8 cellular contexts compared by ENCODE assay signal in the genomic region with DNA sequence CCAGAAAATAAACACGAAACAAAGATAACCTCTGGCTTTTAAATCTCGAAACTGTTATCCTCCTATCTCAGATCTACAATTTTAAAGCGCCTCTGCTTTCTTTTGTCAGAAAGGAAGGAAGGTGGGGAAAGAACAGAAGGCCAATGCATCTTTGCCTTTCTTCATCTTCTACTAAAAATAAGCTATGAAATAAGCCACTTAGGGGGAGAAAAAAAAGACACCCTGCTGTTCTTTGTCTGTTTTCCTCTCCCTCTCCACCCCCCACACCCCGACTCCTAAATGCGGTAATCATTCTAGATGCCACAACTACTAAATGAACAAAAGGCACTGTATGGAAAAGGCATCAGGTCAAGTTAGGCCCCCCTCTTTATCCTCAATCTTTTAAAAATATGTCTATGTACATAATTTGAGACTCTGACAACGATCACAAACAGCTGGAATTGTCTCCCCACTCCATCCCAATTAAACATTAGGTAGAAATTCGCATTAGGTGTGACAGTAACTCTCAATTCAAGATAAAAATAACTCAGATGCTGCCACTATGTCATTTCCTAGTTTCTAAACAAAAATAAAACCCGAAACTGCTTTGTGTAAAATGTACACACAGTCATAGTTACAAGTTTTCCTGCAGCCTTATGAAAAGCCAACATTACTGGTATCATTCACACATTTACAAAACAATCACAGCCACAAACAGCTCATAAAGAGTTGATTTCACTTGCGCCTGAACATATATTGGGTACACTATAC. TPM values are rescaled to one million over a fixed set of nuclear protein-coding genes. Genes with fewer than 3 reads are reported as not detected.
DNase-seq lines count a peak whose midpoint lies in the region; ATAC-seq and TF ChIP-seq lines count a peak whose summit lies in the region.

No MANE protein-coding gene starts in this region.

- H3K4me1 Mint-ChIP-seq in endodermal cell = peaks cover 27% of the 10 kb centered on the region
- peaks cover 10% of the 10 kb centered on the region for H3K4me1 Mint-ChIP-seq in activated T-helper 2 cell treated with anti-CD3 and anti-CD28 coated beads, Interferon-gamma antibody, Interleukin-2, Interleukin-4, amounts not matched to agents 10 μg/mL and 5 μg/mL and 100 μg/mL, durations not matched to agents 14 hours and 24 hours and 36 hours (ENCODE audit: low read depth)

- H3K27ac ChIP-seq in heart left ventricle (peak overlapping the region; percentile 93 to 99 (median 96)), endodermal cell (ENCODE audit: low read depth, low read length) (peak overlapping the region; percentile 89), parathyroid adenoma (peak overlapping the region; percentile 87)

- H3F3A ChIP-seq in Loucy (ENCODE audit: low read depth) = no peaks in the 10 kb centered on the region; the same call in 1 of the 2 replicates

- TF ChIP-seq CTCF in heart left ventricle (IDR thresholded peaks at IDR 0.05) (no peak), Loucy (conservative IDR thresholded peaks at IDR 0.05; ENCODE audit: low read length) (no peak), endodermal cell (conservative IDR thresholded peaks at IDR 0.05) (no peak), parathyroid adenoma (IDR thresholded peaks at IDR 0.05) (no peak)

- H3K79me2 ChIP-seq in Loucy (ENCODE audit: insufficient read depth, low read length) = peaks cover 67% of the 10 kb centered on the region
- H3K79me2 ChIP-seq in parathyroid adenoma = peaks cover 39% of the 10 kb centered on the region

- no peaks in the 10 kb centered on the region for H3K27me3 Mint-ChIP-seq in endodermal cell (ENCODE audit: insufficient read depth)
- no peaks in the 10 kb centered on the region for H3K27me3 Mint-ChIP-seq in activated T-helper 2 cell treated with anti-CD3 and anti-CD28 coated beads, Interferon-gamma antibody, Interleukin-2, Interleukin-4, amounts not matched to agents 10 μg/mL and 5 μg/mL and 100 μg/mL, durations not matched to agents 14 hours and 24 hours and 36 hours (ENCODE audit: low read depth)

- H3K36me3 ChIP-seq in heart left ventricle (peaks cover 0 to 7% (median 0%) of the 10 kb centered on the region in 9 donors), Loucy (ENCODE audit: insufficient read depth, low read length) (no peaks in the 10 kb centered on the region), endodermal cell (ENCODE audit: control insufficient read depth, insufficient read depth, low read length) (peaks cover 14% of the 10 kb centered on the region), parathyroid adenoma (ENCODE audit: control insufficient read depth, insufficient read depth, low read length) (no peaks in the 10 kb centered on the region)

- H3K4me3 ChIP-seq in heart left ventricle (peak overlapping the region; percentile 61 to 99 (median 87)), Loucy (ENCODE audit: low read length, poor library complexity, severe bottlenecking) (peak overlapping the region; percentile 94), endodermal cell (ENCODE audit: low read length) (peak overlapping the region; percentile 89), parathyroid adenoma (ENCODE audit: low read depth, low read length) (peak overlapping the region; percentile 94)

- no peak for DNase-seq in heart left ventricle
- no peak for DNase-seq in left ventricle myocardium superior
- DNase-seq in endodermal cell = no peak
- no peak for DNase-seq in activated T-helper 2 cell treated with anti-CD3 and anti-CD28 coated beads, Interferon-gamma antibody, Interleukin-2, Interleukin-4, amounts not matched to agents 10 μg/mL and 5 μg/mL and 100 μg/mL, durations not matched to agents 14 hours and 24 hours and 36 hours (ENCODE audit: low spot score)
- no peak for DNase-seq in glomerular visceral epithelial cell (ENCODE audit: extremely low spot score)

- H4K20me1 ChIP-seq in Loucy (ENCODE audit: insufficient read depth, low read length, poor library complexity, severe bottlenecking) = peaks cover 21% of the 10 kb centered on the region

- no peak for TF ChIP-seq POLR2A in heart left ventricle (IDR thresholded peaks at IDR 0.05)

- H3K9ac ChIP-seq in Loucy (ENCODE audit: low read depth, low read length, poor library complexity, severe bottlenecking) (peak overlapping the region; percentile 81), endodermal cell (ENCODE audit: extremely low read depth, low read length, poor library complexity, severe bottlenecking) (peak overlapping the region; percentile 85), parathyroid adenoma (no peak overlapping the region)

- H3K9me3 Mint-ChIP-seq in endodermal cell = no peaks in the 10 kb centered on the region
- no peaks in the 10 kb centered on the region for H3K9me3 Mint-ChIP-seq in activated T-helper 2 cell treated with anti-CD3 and anti-CD28 coated beads, Interferon-gamma antibody, Interleukin-2, Interleukin-4, amounts not matched to agents 10 μg/mL and 5 μg/mL and 100 μg/mL, durations not matched to agents 14 hours and 24 hours and 36 hours

- H3K4me1 ChIP-seq in heart left ventricle (peaks cover 7 to 54% (median 33%) of the 10 kb centered on the region in 12 donors), Loucy (ENCODE audit: insufficient read depth, low read length, poor library complexity, severe bottlenecking) (peaks cover 47% of the 10 kb centered on the region), endodermal cell (ENCODE audit: control insufficient read depth, insufficient read depth, low read length) (peaks cover 13% of the 10 kb centered on the region), parathyroid adenoma (peaks cover 19% of the 10 kb centered on the region)

- H3K27ac Mint-ChIP-seq in endodermal cell = no peak overlapping the region
- H3K27ac Mint-ChIP-seq in activated T-helper 2 cell treated with anti-CD3 and anti-CD28 coated beads, Interferon-gamma antibody, Interleukin-2, Interleukin-4, amounts not matched to agents 10 μg/mL and 5 μg/mL and 100 μg/mL, durations not matched to agents 14 hours and 24 hours and 36 hours = no peak overlapping the region

- WGBS in heart left ventricle, 4 donors = 5 to 7% (median 7%) methylated on average over 9 of the region's 9 CpGs
- 0 to 4% methylated on average over 4 to 9 of the region's 9 CpGs for WGBS in endodermal cell (ENCODE audit: insufficient coverage in 1 of 2, insufficient read length in 1 of 2), 2 experiments

- H3K9me2 ChIP-seq in Loucy (replicated peaks; ENCODE audit: low read depth, low read length) = no peaks in the 10 kb centered on the region

- no peaks in the 10 kb centered on the region for H3K9me3 ChIP-seq in heart left ventricle
- no peaks in the 10 kb centered on the region for H3K9me3 ChIP-seq in Loucy (ENCODE audit: insufficient read depth, low read depth, low read length)
- peaks cover 4% of the 10 kb centered on the region for H3K9me3 ChIP-seq in endodermal cell (ENCODE audit: control insufficient read depth, low read length)
- H3K9me3 ChIP-seq in parathyroid adenoma (ENCODE audit: control insufficient read depth, low read length) = no peaks in the 10 kb centered on the region

- peak overlapping the region; percentile 96 for H3K4me2 ChIP-seq in Loucy (ENCODE audit: low read depth, low read length, poor library complexity, severe bottlenecking)
- H3K4me2 ChIP-seq in parathyroid adenoma (ENCODE audit: low read length) = peak overlapping the region; percentile 93

- no peaks in the 10 kb centered on the region for H3K27me3 ChIP-seq in heart left ventricle
- H3K27me3 ChIP-seq in Loucy (ENCODE audit: insufficient read depth, low read length, poor library complexity, severe bottlenecking) = no peaks in the 10 kb centered on the region
- H3K27me3 ChIP-seq in endodermal cell (ENCODE audit: control insufficient read depth, insufficient read depth, low read length, poor library complexity, severe bottlenecking) = no peaks in the 10 kb centered on the region
- H3K27me3 ChIP-seq in parathyroid adenoma (ENCODE audit: control insufficient read depth, insufficient read depth, low read length) = no peaks in the 10 kb centered on the region

- ATAC-seq in heart left ventricle (no peak), left ventricle myocardium superior (no peak), GM21367 (IDR thresholded peaks at IDR 0.05; ENCODE audit: unreplicated experiment) (no peak)

- intact Hi-C loops in heart left ventricle (cut with DNase I) (loop anchor here in 9 of 10 donors (2.0 to 10.0 kb wide), 7 partner anchors 33 to 123 kb away; no protein-coding TSS in a partner anchor), left ventricle myocardium superior (cut with micrococcal nuclease) (no loop called here)
- intact Hi-C loops in activated T-helper 2 cell treated with anti-CD3 and anti-CD28 coated beads, Interferon-gamma antibody, Interleukin-2, Interleukin-4, amounts not matched to agents 10 μg/mL and 5 μg/mL and 100 μg/mL, durations not matched to agents 14 hours and 24 hours and 36 hours (cut with micrococcal nuclease) = loop anchor here (2.0 to 5.0 kb wide), 3 partner anchors 44 to 338 kb away; a partner anchor contains a TSS

- H3K36me3 Mint-ChIP-seq in endodermal cell (ENCODE audit: low read depth) = peaks cover 19% of the 10 kb centered on the region
- no peaks in the 10 kb centered on the region for H3K36me3 Mint-ChIP-seq in activated T-helper 2 cell treated with anti-CD3 and anti-CD28 coated beads, Interferon-gamma antibody, Interleukin-2, Interleukin-4, amounts not matched to agents 10 μg/mL and 5 μg/mL and 100 μg/mL, durations not matched to agents 14 hours and 24 hours and 36 hours (ENCODE audit: low read depth)

- no peak overlapping the region for H3K4me3 Mint-ChIP-seq in endodermal cell
- H3K4me3 Mint-ChIP-seq in activated T-helper 2 cell treated with anti-CD3 and anti-CD28 coated beads, Interferon-gamma antibody, Interleukin-2, Interleukin-4, amounts not matched to agents 10 μg/mL and 5 μg/mL and 100 μg/mL, durations not matched to agents 14 hours and 24 hours and 36 hours (ENCODE audit: low read depth) = no peak overlapping the region

- H2AFZ ChIP-seq in Loucy (ENCODE audit: low read length) = no peak overlapping the region
- no peak overlapping the region for H2AFZ ChIP-seq in parathyroid adenoma

RNA-seq across cellular contexts. Expression of a gene that starts 2.4 kb away (rescaled TPM):
- total RNA-seq in heart left ventricle (100 to 1,000 TPM in 7 of 9 donors, 10 to 100 TPM in 2; 92.8 to 219 (median 130) TPM), left ventricle myocardium superior (121 TPM), endodermal cell (10 to 100 TPM; 74.5 to 74.7 TPM)
- polyA plus RNA-seq in heart left ventricle = 10 to 100 TPM; 46.5 to 56.4 TPM
- 69.7 TPM for polyA plus RNA-seq in endodermal cell (2013, experiment 1 of 2)
- polyA plus RNA-seq in endodermal cell (2013, experiment 2 of 2) = 65.7 TPM
- 16.4 and 23.9 TPM in 2 replicates for total RNA-seq in activated T-helper 2 cell treated with anti-CD3 and anti-CD28 coated beads, Interferon-gamma antibody, Interleukin-2, Interleukin-4, amounts not matched to agents 10 μg/mL and 5 μg/mL and 100 μg/mL, durations not matched to agents 14 hours and 24 hours and 36 hours
